In the genomic region with DNA sequence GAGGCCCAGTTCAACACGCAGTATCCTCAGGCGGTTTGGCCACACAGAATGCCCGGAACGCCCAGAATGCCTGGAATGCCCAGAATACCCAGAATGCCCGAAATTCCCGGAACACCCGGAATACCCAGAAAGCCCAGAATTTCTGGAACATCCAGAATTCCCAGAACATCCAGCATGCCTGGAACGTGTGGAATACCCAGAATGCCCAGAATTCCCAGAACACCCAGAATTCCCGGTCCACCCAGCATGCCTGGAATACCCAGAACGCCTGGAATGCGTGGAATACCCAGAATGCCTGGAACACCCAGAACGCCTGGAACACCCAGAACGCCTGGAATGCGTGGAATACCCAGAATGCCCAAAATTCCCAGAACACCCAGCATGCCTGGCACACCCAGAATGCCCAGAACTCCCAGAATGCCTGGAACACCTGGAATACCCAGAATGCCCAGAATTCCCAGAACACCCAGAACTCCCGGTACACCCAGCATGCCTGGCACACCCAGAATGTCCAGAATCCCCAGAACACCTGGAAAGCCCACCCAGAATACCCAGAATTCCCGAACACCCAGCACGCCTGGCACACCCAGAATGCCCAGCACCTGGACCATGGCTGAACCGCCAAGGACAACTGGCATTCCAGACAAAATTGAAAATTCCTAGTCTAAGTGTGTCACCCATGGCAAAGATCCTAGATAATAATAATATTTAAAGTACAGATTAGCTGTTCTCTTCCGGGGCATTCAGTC, we compare ENCODE assay signal across 23 cellular contexts.
"Had no signal": no experiment of that assay in that cellular context is flagged by ENCODE, and none has a peak within 500 bp of the region (broad histone marks: within the 10 kb centered on the region; RNA-seq: fewer than 3 reads in every experiment).

No MANE protein-coding gene starts in this region.

- FAIRE-seq: HTR-8/SVneo, RCC 7860 had no signal

- DNase-seq: KG1, MG63, NCI-H1092, NCI-H1105 treated with DMSO at 0.1 percent for 48 hours, NCI-H1417 treated with DMSO at 0.1 percent for 48 hours, NCI-H146, NCI-H1694 treated with DMSO at 0.1 percent for 48 hours, NCI-H1930, NCI-H2081, NCI-H2107, NCI-H2227 treated with DMSO at 0.1 percent for 48 hours, NCI-H524, NCI-H69, NCI-H774, Right ventricle myocardium superior, RPMI8226, SIG-M5 had no signal

- H3K4me1 Mint-ChIP-seq: IgD-negative memory B cell had no signal

- H3K4me3 ChIP-seq: MG63, SJSA1, SK-N-MC had no signal

- H3K27me3 Mint-ChIP-seq: IgD-negative memory B cell had no signal

- H3K4me1 ChIP-seq: SJSA1 had no signal

- H3K27me3 ChIP-seq: MG63, SJSA1 had no signal

- H3K27ac ChIP-seq: HL-60, SJSA1, SK-N-MC had no signal

- H3K9me3 ChIP-seq: MG63 had no signal

- H3K27ac Mint-ChIP-seq: IgD-negative memory B cell had no signal

- H3K36me3 Mint-ChIP-seq: IgD-negative memory B cell had no signal

- H3K36me3 ChIP-seq: MG63, SJSA1 had no signal
